ENCODE assay signal across 1 cellular context in genomic region chr7:45161138-45161537, GRCh38.
TF ChIP-seq lines count a peak whose summit lies in the region.

No MANE protein-coding gene starts in this region.

TF ChIP-seq in GM23338, 12 proteins besides CTCF, POLR2A, EP300 and RAD21 (continued from another document):
- TF ChIP-seq REST (IDR thresholded peaks at IDR 0.05; ENCODE audit: unreplicated experiment) = no peak
- no peak for TF ChIP-seq ZNF462 (CRISPR knock-in tag; IDR thresholded peaks at IDR 0.05)
- TF ChIP-seq NANOG (IDR thresholded peaks at IDR 0.05; ENCODE audit: borderline replicate concordance) = no peak
- TF ChIP-seq ETS1 (IDR thresholded peaks at IDR 0.05) = no peak
- no peak for TF ChIP-seq EZH2 (IDR thresholded peaks at IDR 0.05; ENCODE audit: low read depth, unreplicated experiment)
- no peak for TF ChIP-seq EZH2phosphoT487 (IDR thresholded peaks at IDR 0.05; ENCODE audit: unreplicated experiment)
- no peak for TF ChIP-seq CREB1 (CRISPR knock-in tag; IDR thresholded peaks at IDR 0.05; ENCODE audit: low read depth)
- TF ChIP-seq ZNF114 (CRISPR knock-in tag; IDR thresholded peaks at IDR 0.05) = no peak
